ENCODE assay signal across 8 cellular contexts in genomic region chr6:30515967-30516753, GRCh38. TPM values are rescaled to one million over a fixed set of nuclear protein-coding genes. Genes with fewer than 3 reads are reported as not detected.
DNase-seq lines count a peak whose midpoint lies in the region; ATAC-seq and TF ChIP-seq lines count a peak whose summit lies in the region.

No MANE protein-coding gene starts in this region.

- 3% methylated on average over 26 of the region's 32 CpGs for WGBS in esophagus muscularis mucosa

- TF ChIP-seq CTCF in BJ (IDR thresholded peaks at IDR 0.05; ENCODE audit: insufficient read depth, low read depth, low read length) (no peak), Peyer's patch (IDR thresholded peaks at IDR 0.05) (no peak), esophagus muscularis mucosa (IDR thresholded peaks at IDR 0.05) (no peak)

- POLR2A ChIA-PET in BJ (lab: Charles Lee): interaction anchor here (0.6 to 0.7 kb wide), 4 partner anchors 12 to 1637 kb away, joined by 3 to 7 read pairs (median 4); partner anchors contain the start of gene ABCF1

- H3K4me3 ChIP-seq in BJ (ENCODE audit: low read depth, low read length) (peak overlapping the region; percentile 53), Peyer's patch (peak overlapping the region; percentile 41 to 66 (median 46)), esophagus muscularis mucosa (peak overlapping the region; percentile 51 to 68 (median 55)), mucosa of rectum (ENCODE audit: low read length in 2 of 2) (peak overlapping the region; percentile 57 to 84)

- H3K9me3 ChIP-seq in Peyer's patch (no peaks in the 10 kb centered on the region), esophagus muscularis mucosa (peaks cover 0 to 3% (median 0%) of the 10 kb centered on the region in 4 donors), mucosa of rectum (ENCODE audit: control insufficient read depth in 2 of 2, low read length in 2 of 2) (no peaks in the 10 kb centered on the region)

- peak; percentile 79 for ATAC-seq in HG03442 (IDR thresholded peaks at IDR 0.05; ENCODE audit: unreplicated experiment)

- peak overlapping the region; percentile 68 to 92 for H3K9ac ChIP-seq in mucosa of rectum (ENCODE audit: low read depth in 1 of 2, low read length in 2 of 2)

- peaks cover 0 to 7% (median 2%) of the 10 kb centered on the region in 4 donors for H3K4me1 ChIP-seq in Peyer's patch
- peaks cover 5 to 13% (median 7%) of the 10 kb centered on the region in 4 donors for H3K4me1 ChIP-seq in esophagus muscularis mucosa
- H3K4me1 ChIP-seq in mucosa of rectum (ENCODE audit: control insufficient read depth in 2 of 2, insufficient read depth in 2 of 2, low read length in 2 of 2): peaks cover 4% of the 10 kb centered on the region in 2 donors

- TF ChIP-seq POLR2A in Peyer's patch (IDR thresholded peaks at IDR 0.05) (peak; percentile 31 to 67), esophagus muscularis mucosa (IDR thresholded peaks at IDR 0.05; ENCODE audit: low read depth) (peak; percentile 45)

- intact Hi-C loops in esophagus muscularis mucosa (cut with DNase I): no loop called here

- DNase-seq in BJ (ENCODE audit: low read depth): peak; percentile 78
- peak; percentile 62 for DNase-seq in GM19238 (ENCODE audit: insufficient read length, low spot score)
- peak; percentile 88 to 98 (median 93) for DNase-seq in Peyer's patch
- DNase-seq in activated T-helper 1 cell treated with Interleukin-2 at 50 U/mL for 16 hours (ENCODE audit: low read depth): peak; percentile 83
- DNase-seq in esophagus muscularis mucosa (ENCODE audit: extremely low spot score): peak; percentile 97
- peak; percentile 78 to 90 for DNase-seq in stimulated activated CD8-positive, alpha-beta memory T cell treated with anti-CD3 and anti-CD28 coated beads, Interleukin-4, amount 100 ng/mL, for 4 hours (ENCODE audit: low read depth in 2 of 2, low spot score in 1 of 2)

- H3K27me3 ChIP-seq in BJ (ENCODE audit: control insufficient read depth, insufficient read depth, low read length) (no peaks in the 10 kb centered on the region), Peyer's patch (no peaks in the 10 kb centered on the region), esophagus muscularis mucosa (peaks cover 0 to 8% (median 0%) of the 10 kb centered on the region in 4 donors), mucosa of rectum (ENCODE audit: control insufficient read depth in 2 of 2, insufficient read depth in 2 of 2, low read length in 2 of 2) (no peaks in the 10 kb centered on the region)

- no peaks in the 10 kb centered on the region; the same call in 1 of the 2 replicates for H3K36me3 ChIP-seq in BJ (ENCODE audit: control insufficient read depth, insufficient read depth, low read length)
- H3K36me3 ChIP-seq in Peyer's patch: no peaks in the 10 kb centered on the region
- no peaks in the 10 kb centered on the region for H3K36me3 ChIP-seq in esophagus muscularis mucosa
- H3K36me3 ChIP-seq in mucosa of rectum (ENCODE audit: control insufficient read depth in 2 of 2, insufficient read depth in 2 of 2, low read length in 2 of 2): no peaks in the 10 kb centered on the region

- TF ChIP-seq EP300 in esophagus muscularis mucosa (IDR thresholded peaks at IDR 0.05): peak; percentile 45

- CTCF ChIA-PET in BJ (lab: Yijun Ruan, JAX): interaction anchor here (1.0 to 1.1 kb wide), 2 partner anchors 16 to 25 kb away, joined by 5 read pairs; no protein-coding TSS in a partner anchor

- H3K27ac ChIP-seq in Peyer's patch: peak overlapping the region; percentile 93 to 96 (median 96)
- peak overlapping the region; percentile 76 to 87 (median 80) for H3K27ac ChIP-seq in esophagus muscularis mucosa (replicated peaks in 1 of 4)
- H3K27ac ChIP-seq in mucosa of rectum (ENCODE audit: low read depth in 2 of 2, low read length in 2 of 2): peak overlapping the region; percentile 92 to 97

RNA-seq across cellular contexts. Expression of gene HLA-E, which starts 26.9 kb away (rescaled TPM):
- polyA plus RNA-seq in BJ (2011; rRNA removed): 211 and 293 TPM in 2 replicates
- 102 and 142 TPM in 2 replicates for polyA minus RNA-seq in BJ (2011; rRNA and poly(A)+ RNA removed)
- total RNA-seq in Peyer's patch: 100 to 1,000 TPM; 313 to 404 (median 383) TPM
- total RNA-seq in esophagus muscularis mucosa: 100 to 1,000 TPM; 294 to 649 (median 523) TPM

RNA-seq across cellular contexts. Expression of gene GNL1, which starts 40.1 kb away (rescaled TPM):
- polyA plus RNA-seq in BJ (2011; rRNA removed): 47.4 and 47.6 TPM in 2 replicates
- polyA minus RNA-seq in BJ (2011; rRNA and poly(A)+ RNA removed): 31.9 and 49.9 TPM in 2 replicates
- total RNA-seq in Peyer's patch (10 to 100 TPM; 26.6 to 40.4 (median 33.8) TPM), esophagus muscularis mucosa (10 to 100 TPM; 30.3 to 53.5 (median 36.1) TPM)

RNA-seq across cellular contexts. Expression of gene PRR3, which starts 40.9 kb away (rescaled TPM):
- 15.8 and 16.0 TPM in 2 replicates for polyA plus RNA-seq in BJ (2011; rRNA removed)
- 9.4 and 20.5 TPM in 2 replicates for polyA minus RNA-seq in BJ (2011; rRNA and poly(A)+ RNA removed)
- total RNA-seq in Peyer's patch (1 to 10 TPM; 1.7 to 9.0 (median 4.8) TPM), esophagus muscularis mucosa (10 to 100 TPM in 1 of 4 donors, 1 to 10 TPM in 3; 3.8 to 10.6 (median 4.5) TPM)

RNA-seq across cellular contexts. Expression of gene ABCF1, which starts 55.1 kb away (rescaled TPM):
- polyA plus RNA-seq in BJ (2011; rRNA removed): 30.0 and 37.9 TPM in 2 replicates
- polyA minus RNA-seq in BJ (2011; rRNA and poly(A)+ RNA removed): 48.5 and 54.9 TPM in 2 replicates
- total RNA-seq in Peyer's patch: 100 to 1,000 TPM in 1 of 4 donors, 10 to 100 TPM in 3; 38.6 to 328 (median 45.2) TPM
- 10 to 100 TPM; 39.0 to 60.8 (median 51.4) TPM for total RNA-seq in esophagus muscularis mucosa

Comparison
In these comparisons a context has a peak if more than half of its experiments do, and no peak if none do; other contexts are left out.
1. Peak in every context shown above with its lines: DNase-seq, ATAC-seq, H3K4me3 ChIP-seq and H3K27ac ChIP-seq.